In the genomic region with DNA sequence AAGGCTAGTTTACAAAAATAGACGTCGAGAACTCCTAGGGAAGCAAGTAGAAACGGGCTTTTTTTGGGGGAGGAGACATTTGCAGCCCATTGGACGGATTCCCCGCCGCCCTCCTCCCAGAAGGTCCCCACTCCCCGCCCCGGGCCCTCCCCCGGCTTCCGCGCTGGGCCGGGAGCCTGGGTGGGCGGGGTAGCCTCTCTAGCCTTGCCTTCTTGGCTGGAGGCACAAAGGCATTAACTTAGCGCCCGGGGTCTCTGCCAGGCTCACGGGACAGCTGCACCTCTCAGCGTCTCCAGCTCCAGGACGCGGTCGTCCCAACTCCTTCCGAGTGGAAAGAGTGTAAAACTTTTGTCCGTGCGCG, we compare ENCODE assay signal across 9 cellular contexts. TPM values are rescaled to one million over a fixed set of nuclear protein-coding genes. Genes with fewer than 3 reads are reported as not detected.
A peak's percentile ranks its signal among the peaks of the same experiment; 100 is the strongest.
DNase-seq lines count a peak whose midpoint lies in the region; ATAC-seq and TF ChIP-seq lines count a peak whose summit lies in the region.
"Had no signal": no experiment of that assay in that cellular context is flagged by ENCODE, and none has a peak within 500 bp of the region (broad histone marks: within the 10 kb centered on the region; RNA-seq: fewer than 3 reads in every experiment).

A gene with protein sequence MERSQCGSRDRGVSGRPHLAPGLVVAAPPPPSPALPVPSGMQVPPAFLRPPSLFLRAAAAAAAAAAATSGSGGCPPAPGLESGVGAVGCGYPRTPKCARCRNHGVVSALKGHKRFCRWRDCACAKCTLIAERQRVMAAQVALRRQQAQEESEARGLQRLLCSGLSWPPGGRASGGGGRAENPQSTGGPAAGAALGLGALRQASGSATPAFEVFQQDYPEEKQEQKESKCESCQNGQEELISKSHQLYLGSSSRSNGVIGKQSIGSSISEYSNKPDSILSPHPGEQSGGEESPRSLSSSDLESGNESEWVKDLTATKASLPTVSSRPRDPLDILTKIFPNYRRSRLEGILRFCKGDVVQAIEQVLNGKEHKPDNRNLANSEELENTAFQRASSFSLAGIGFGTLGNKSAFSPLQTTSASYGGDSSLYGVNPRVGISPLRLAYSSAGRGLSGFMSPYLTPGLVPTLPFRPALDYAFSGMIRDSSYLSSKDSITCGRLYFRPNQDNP (plus strand): TSS at position 236 of the 361 bp plus-strand sequence. CDS start 242 bp downstream, outside the sequence.

- in situ Hi-C loops in IMR-90 (cut with MboI; ENCODE audit: low sequenced_read_pairs) = loop anchor here (5.0 kb wide), 1 partner anchor 634 kb away; no protein-coding TSS in a partner anchor

- H3K4me3 ChIP-seq in IMR-90 (ENCODE audit: insufficient read depth, low read depth, low read length) (peak within 1 kb of the TSS; percentile 69), fibroblast of pulmonary artery (replicated peaks; ENCODE audit: low read depth, low read length) (peak within 1 kb of the TSS; percentile 58), muscle layer of duodenum (ENCODE audit: low read depth in 1 of 2, low read length in 2 of 2) (peak within 1 kb of the TSS; percentile 65 to 90), upper lobe of right lung (peak within 1 kb of the TSS; percentile 62)

- H2AK9ac ChIP-seq in IMR-90 (replicated peaks; ENCODE audit: low read depth, low read length, poor library complexity) = peak within 1 kb of the TSS; percentile 28

- H3K27ac ChIP-seq in IMR-90 (ENCODE audit: insufficient read depth, low read length) (no peak within 1 kb of the TSS), muscle layer of duodenum (ENCODE audit: low read length) (peak within 1 kb of the TSS; percentile 60), upper lobe of right lung (peak within 1 kb of the TSS; percentile 83)

- no peaks in the 10 kb centered on the region for H3K79me1 ChIP-seq in IMR-90 (ENCODE audit: low read depth in 1 of 2, low read length in 2 of 2)

- H3K4me3 Mint-ChIP-seq in activated B cell treated with CpG ODN at 0.5 μM for 24 hours = peak within 1 kb of the TSS; percentile 60

- no peaks in the 10 kb centered on the region for H4K20me1 ChIP-seq in IMR-90 (ENCODE audit: insufficient read depth, low read length)

- H3K4me2 ChIP-seq in IMR-90 (ENCODE audit: low read depth, low read length) = peak within 1 kb of the TSS; percentile 94

- no peak for TF ChIP-seq POLR2A in IMR-90 (IDR thresholded peaks at IDR 0.05; ENCODE audit: low read depth, low read length)

- H2AK5ac ChIP-seq in IMR-90 (ENCODE audit: low read depth, low read length) = no peak within 1 kb of the TSS

- no peak within 1 kb of the TSS for H2BK20ac ChIP-seq in IMR-90 (ENCODE audit: low read depth, low read length)

- no peaks in the 10 kb centered on the region for H3K36me3 Mint-ChIP-seq in activated B cell treated with CpG ODN at 0.5 μM for 24 hours (ENCODE audit: low read depth)

- ATAC-seq in GM18909 (IDR thresholded peaks at IDR 0.05; ENCODE audit: poor library complexity, unreplicated experiment) (peak; percentile 37), IMR-90 (ENCODE audit: low read depth) (peak; percentile 95), activated B cell treated with CpG ODN at 0.5 μM for 24 hours (ENCODE audit: low read depth) (peak; percentile 28), upper lobe of right lung (peak; percentile 97)
- ATAC-seq: HCT116 had no signal

- H3K27me3 ChIP-seq in IMR-90 (ENCODE audit: control insufficient read depth, insufficient read depth, low read length) (peaks cover 12% of the 10 kb centered on the region), muscle layer of duodenum (ENCODE audit: low read depth, low read length) (no peaks in the 10 kb centered on the region), upper lobe of right lung (peaks cover 38% of the 10 kb centered on the region)

- H3K9me1 ChIP-seq in IMR-90 (ENCODE audit: insufficient read depth, low read length) = no peaks in the 10 kb centered on the region

- H4K91ac ChIP-seq in IMR-90 (ENCODE audit: insufficient read depth, low read depth, low read length) = no peak within 1 kb of the TSS

- H3K14ac ChIP-seq in IMR-90 (replicated peaks; ENCODE audit: low read depth, low read length) = no peak within 1 kb of the TSS

- H2AFZ ChIP-seq in IMR-90 (replicated peaks; ENCODE audit: low read length, poor library complexity) = peak within 1 kb of the TSS; percentile 90

- no peak within 1 kb of the TSS for H4K8ac ChIP-seq in IMR-90 (ENCODE audit: low read depth in 2 of 2, low read length in 2 of 2)

- CTCF ChIA-PET in IMR-90 (lab: Yijun Ruan, JAX) = interaction anchor here (1.1 kb wide), 1 partner anchor 40 kb away, joined by 3 read pairs; no protein-coding TSS in a partner anchor
- CTCF ChIA-PET in activated B cell treated with CpG ODN at 0.5 μM for 24 hours (lab: Charles Lee) = no interaction called here

- POLR2A ChIA-PET in IMR-90 (lab: Charles Lee; ENCODE audit: unreplicated experiment) = no interaction called here
- POLR2A ChIA-PET in activated B cell treated with CpG ODN at 0.5 μM for 24 hours (lab: Charles Lee) = no interaction called here

- H3K9me3 ChIP-seq in IMR-90 (ENCODE audit: control insufficient read depth, insufficient read depth, low read length) (no peaks in the 10 kb centered on the region), muscle layer of duodenum (ENCODE audit: control insufficient read depth in 1 of 2, low read length in 2 of 2) (no peaks in the 10 kb centered on the region), upper lobe of right lung (no peaks in the 10 kb centered on the region)

- H3K4me1 ChIP-seq in IMR-90 (ENCODE audit: control insufficient read depth, insufficient read depth, low read length) (no peaks in the 10 kb centered on the region), muscle layer of duodenum (ENCODE audit: control insufficient read depth in 1 of 2, insufficient read depth in 2 of 2, low read length in 2 of 2) (peaks cover 0 to 6% of the 10 kb centered on the region in 2 donors), upper lobe of right lung (peaks cover 5% of the 10 kb centered on the region)

- H2BK5ac ChIP-seq in IMR-90 (ENCODE audit: low read depth, low read length, poor library complexity, severe bottlenecking) = no peak within 1 kb of the TSS

- no peak within 1 kb of the TSS for H3K4ac ChIP-seq in IMR-90 (ENCODE audit: low read depth, low read length)

- intact Hi-C loops in IMR-90 (cut with micrococcal nuclease) = loop anchor here (5.0 kb wide), 1 partner anchor 439 kb away; a partner anchor contains a TSS
- intact Hi-C loops in activated B cell treated with CpG ODN at 0.5 μM for 24 hours (cut with micrococcal nuclease) = loop anchor here (10.0 kb wide), 1 partner anchor 62 kb away; no protein-coding TSS in a partner anchor
- intact Hi-C loops in upper lobe of right lung (cut with DNase I) = no loop called here

- H3K56ac ChIP-seq in IMR-90 (ENCODE audit: extremely low read depth, insufficient read depth, low read length) = no peak within 1 kb of the TSS

- 0% methylated on average over 4 of the region's 24 CpGs; no CpG with 5 or more reads in 1 of the 2 experiments for WGBS in IMR-90 (ENCODE audit: extremely low coverage in 2 of 2, insufficient read length in 1 of 2), 2 experiments

- no peak within 1 kb of the TSS for H4K5ac ChIP-seq in IMR-90 (ENCODE audit: low read depth, low read length)

- H3K36me3 ChIP-seq in IMR-90 (ENCODE audit: control insufficient read depth, insufficient read depth, low read length) = no peaks in the 10 kb centered on the region
- no peaks in the 10 kb centered on the region for H3K36me3 ChIP-seq in muscle layer of duodenum (ENCODE audit: control insufficient read depth in 1 of 2, insufficient read depth in 2 of 2, low read length in 2 of 2)
- H3K36me3 ChIP-seq in upper lobe of right lung = no peaks in the 10 kb centered on the region

- DNase-seq in AG08396 (ENCODE audit: low spot score) (peak; percentile 88), IMR-90 (peak; percentile 25), activated B cell treated with CpG ODN at 0.5 μM for 24 hours (no peak), fibroblast of pulmonary artery (ENCODE audit: low read depth) (peak; percentile 59), upper lobe of right lung (peak; percentile 92), foreskin melanocyte (no peak)

- H2BK120ac ChIP-seq in IMR-90 (ENCODE audit: low read depth, low read length) = no peak within 1 kb of the TSS

- H2BK15ac ChIP-seq in IMR-90 (ENCODE audit: low read depth, low read length) = no peak within 1 kb of the TSS

- peaks cover 11% of the 10 kb centered on the region for H3K4me1 Mint-ChIP-seq in activated B cell treated with CpG ODN at 0.5 μM for 24 hours

- H3K18ac ChIP-seq in IMR-90 (ENCODE audit: low read depth, low read length) = no peak within 1 kb of the TSS

- H3K27ac Mint-ChIP-seq in activated B cell treated with CpG ODN at 0.5 μM for 24 hours = no peak within 1 kb of the TSS

- TF ChIP-seq CTCF in IMR-90 (conservative IDR thresholded peaks at IDR 0.05; ENCODE audit: low read depth, low read length) = no peak
- no peak for TF ChIP-seq CTCF in activated B cell treated with CpG ODN at 0.5 μM for 24 hours (IDR thresholded peaks at IDR 0.05)
- TF ChIP-seq CTCF in fibroblast of pulmonary artery (IDR thresholded peaks at IDR 0.05; ENCODE audit: low read length, missing control alignments) = no peak
- TF ChIP-seq CTCF in upper lobe of right lung (IDR thresholded peaks at IDR 0.05) = no peak

- H3K27me3 Mint-ChIP-seq in activated B cell treated with CpG ODN at 0.5 μM for 24 hours = peaks cover 38% of the 10 kb centered on the region

- dilution Hi-C loops in IMR-90 (cut with HindIII; ENCODE audit: low sequenced_read_pairs, unreplicated experiment) = no loop called here

- H3K9me3 Mint-ChIP-seq in activated B cell treated with CpG ODN at 0.5 μM for 24 hours = peaks cover 1% of the 10 kb centered on the region

- BruUV-seq in IMR-90 (replicated peaks; lab: Mats Ljungman, UMichigan) = no TSS peak

- no peak within 1 kb of the TSS for H3K9ac ChIP-seq in IMR-90 (ENCODE audit: low read depth, low read length)

- H3K23ac ChIP-seq in IMR-90 (ENCODE audit: low read depth, low read length) = no peak within 1 kb of the TSS

- no peak for TF ChIP-seq RAD21 in IMR-90 (IDR thresholded peaks at IDR 0.05; ENCODE audit: low read length)

TF ChIP-seq in IMR-90, 13 proteins besides CTCF, POLR2A, EP300 and RAD21 (continues in another document):
- TF ChIP-seq NFE2L2 (IDR thresholded peaks at IDR 0.05; ENCODE audit: low read depth, low read length) = no peak
- TF ChIP-seq CHD1 (IDR thresholded peaks at IDR 0.05; ENCODE audit: low read depth, low read length) = no peak
- no peak for TF ChIP-seq BHLHE40 (IDR thresholded peaks at IDR 0.05; ENCODE audit: low read depth, low read length)
- no peak for TF ChIP-seq RCOR1 (IDR thresholded peaks at IDR 0.05; ENCODE audit: insufficient replicate concordance, low read length)
- no peak for TF ChIP-seq FOS (IDR thresholded peaks at IDR 0.05; ENCODE audit: low read depth, low read length)
- TF ChIP-seq MXI1 (IDR thresholded peaks at IDR 0.05; ENCODE audit: borderline replicate concordance, low read depth, low read length) = no peak

RNA-seq across cellular contexts. Expression of the gene that starts here (rescaled TPM):
- total RNA-seq in IMR-90 (2012; rRNA removed) (under 0.01 TPM in 2 replicates), activated B cell treated with CpG ODN at 0.5 μM for 24 hours (not detected in 2 replicates), upper lobe of right lung (1.8 TPM)
- polyA plus RNA-seq in IMR-90 (2012; rRNA removed) = 0.02 TPM in 1 of 2 replicates, not detected in the other
- 0.01 TPM in 1 of 2 replicates, not detected in the other for polyA plus RNA-seq in IMR-90 (2012; cell fraction: cytosol; rRNA removed)
- polyA plus RNA-seq in IMR-90 (2012; cell fraction: nucleus; rRNA removed; ENCODE audit: low replicate concordance) = 0.03 and 0.14 TPM in 2 replicates

Comparison
In these comparisons a context has a peak if more than half of its experiments do, and no peak if none do; other contexts are left out.
1. Peak in DNase-seq, ATAC-seq, H3K4me3 ChIP-seq and H3K4me2 ChIP-seq in IMR-90; RNA of the gene not detected or under 1 TPM.
2. Peak in ATAC-seq in activated B cell treated with CpG ODN at 0.5 μM for 24 hours; RNA of the gene not detected or under 1 TPM.
3. DNase-seq: peak in AG08396 (single experiment), fibroblast of pulmonary artery (single experiment) and upper lobe of right lung (single experiment); none in activated B cell treated with CpG ODN at 0.5 μM for 24 hours (single experiment) and foreskin melanocyte (single experiment).
4. ATAC-seq: peak in every context shown above with its lines; median percentile 97 in upper lobe of right lung; 95 in IMR-90; 37 in GM18909; 28 in activated B cell treated with CpG ODN at 0.5 μM for 24 hours.
5. Peak in every context shown above with its lines, with median percentiles within 50 percentile points of each other: H3K4me3 ChIP-seq.